In genomic region chr4:89915151-89915550, GRCh38 we compare ENCODE assay signal across 3 cellular contexts.
TF ChIP-seq lines count a peak whose summit lies in the region.

No MANE protein-coding gene starts in this region.

TF ChIP-seq in HCT116, 20 proteins besides CTCF, POLR2A, EP300 and RAD21:
- no peak for TF ChIP-seq POLR2AphosphoS5 (IDR thresholded peaks at IDR 0.05; ENCODE audit: low read depth, low read length)
- TF ChIP-seq YY1 (IDR thresholded peaks at IDR 0.05; ENCODE audit: extremely low read depth, insufficient replicate concordance, low read depth, low read length), result no peak
- no peak for TF ChIP-seq MAX (IDR thresholded peaks at IDR 0.05)
- TF ChIP-seq JUND (IDR thresholded peaks at IDR 0.05), result no peak
- no peak for TF ChIP-seq REST (IDR thresholded peaks at IDR 0.05; ENCODE audit: low read depth)
- no peak for TF ChIP-seq EZH2 (IDR thresholded peaks at IDR 0.05)
- TF ChIP-seq SP1 (IDR thresholded peaks at IDR 0.05; ENCODE audit: low read depth), result no peak
- TF ChIP-seq ELF1 (IDR thresholded peaks at IDR 0.05; ENCODE audit: borderline replicate concordance, low read depth), result no peak
- no peak for TF ChIP-seq ATF3 (IDR thresholded peaks at IDR 0.05)
- TF ChIP-seq TCF7L2 (IDR thresholded peaks at IDR 0.05; ENCODE audit: borderline replicate concordance, extremely low read depth, insufficient read depth, insufficient read length), result no peak
- no peak for TF ChIP-seq ZBTB33 (IDR thresholded peaks at IDR 0.05; ENCODE audit: extremely low read depth, insufficient replicate concordance, low read length)
- no peak for TF ChIP-seq CEBPB (IDR thresholded peaks at IDR 0.05; ENCODE audit: low read depth)
- no peak for TF ChIP-seq ZFX (IDR thresholded peaks at IDR 0.05)
- no peak for TF ChIP-seq SIN3A (IDR thresholded peaks at IDR 0.05; ENCODE audit: low read depth)

TF ChIP-seq in GM12878, 131 proteins besides CTCF, POLR2A, EP300 and RAD21:
- no peak for TF ChIP-seq USF1 (IDR thresholded peaks at IDR 0.05; ENCODE audit: borderline replicate concordance, extremely low read length, insufficient read depth, low read depth, low read length)
- TF ChIP-seq DPF2 (IDR thresholded peaks at IDR 0.05), result no peak
- no peak for TF ChIP-seq SREBF2 (IDR thresholded peaks at IDR 0.05; ENCODE audit: low read length)
- no peak for TF ChIP-seq HSF1 (IDR thresholded peaks at IDR 0.05; ENCODE audit: low read depth, low read length)
- TF ChIP-seq YBX1 (IDR thresholded peaks at IDR 0.05), result no peak
- TF ChIP-seq ZNF622 (IDR thresholded peaks at IDR 0.05), result no peak
- TF ChIP-seq RUNX3 (IDR thresholded peaks at IDR 0.05; ENCODE audit: low read length), result no peak
- TF ChIP-seq CHD2 (IDR thresholded peaks at IDR 0.05; ENCODE audit: borderline replicate concordance, low read depth, low read length), result no peak
- TF ChIP-seq BMI1 (IDR thresholded peaks at IDR 0.05; ENCODE audit: borderline replicate concordance), result no peak

TF ChIP-seq in neural cell, 6 proteins besides CTCF, POLR2A, EP300 and RAD21:
- no peak for TF ChIP-seq EZH2 (IDR thresholded peaks at IDR 0.05; ENCODE audit: borderline replicate concordance, insufficient read depth, low read length, poor library complexity, severe bottlenecking)
- no peak for TF ChIP-seq REST (IDR thresholded peaks at IDR 0.05; ENCODE audit: borderline replicate concordance)
- TF ChIP-seq SMC3 (conservative IDR thresholded peaks at IDR 0.05; ENCODE audit: poor library complexity), result no peak
- TF ChIP-seq TAF1 (IDR thresholded peaks at IDR 0.05; ENCODE audit: low read depth), result no peak
- TF ChIP-seq POLR2AphosphoS5 (IDR thresholded peaks at IDR 0.05), result no peak
- TF ChIP-seq MXI1 (conservative IDR thresholded peaks at IDR 0.05; ENCODE audit: poor library complexity, severe bottlenecking), result no peak
